In genomic region chr2:226838758-226839555, GRCh38 we compare ENCODE assay signal across 15 cellular contexts. TPM values are rescaled to one million over a fixed set of nuclear protein-coding genes. Genes with fewer than 3 reads are reported as not detected.
DNase-seq lines count a peak whose midpoint lies in the region; ATAC-seq, FAIRE-seq and TF ChIP-seq lines count a peak whose summit lies in the region.
"Had no signal": no experiment of that assay in that cellular context is flagged by ENCODE, and none has a peak within 500 bp of the region (broad histone marks: within the 10 kb centered on the region; RNA-seq: fewer than 3 reads in every experiment).

No MANE protein-coding gene starts in this region.

- TF ChIP-seq CTCF in Calu3 (IDR thresholded peaks at IDR 0.05; ENCODE audit: unreplicated experiment) (no peak), Peyer's patch (IDR thresholded peaks at IDR 0.05) (no peak), psoas muscle (IDR thresholded peaks at IDR 0.05) (no peak), body of pancreas (IDR thresholded peaks at IDR 0.05) (no peak)

- H3K9me3 Mint-ChIP-seq in Calu3 (ENCODE audit: low read depth, unreplicated experiment) = no peaks in the 10 kb centered on the region

- BruUV-seq in Calu3 (replicated peaks; lab: Mats Ljungman, UMichigan) = no TSS peak

- H3K27me3 Mint-ChIP-seq in Calu3 (ENCODE audit: unreplicated experiment) = no peaks in the 10 kb centered on the region

- 86 to 89% (median 87%) methylated on average over 13 of the region's 13 CpGs for WGBS in psoas muscle, 3 donors
- 79 to 88% methylated on average over 13 of the region's 13 CpGs for WGBS in body of pancreas, 2 donors

- DNase-seq in Calu3 = no peak
- no peak for DNase-seq in GM12892 (ENCODE audit: insufficient read length)
- no peak for DNase-seq in Peyer's patch
- DNase-seq in epithelial cell of prostate (ENCODE audit: low read depth, low spot score) = no peak
- no peak for DNase-seq in psoas muscle
- no peak for DNase-seq in RCC 7860 (ENCODE audit: low spot score)
- DNase-seq in body of pancreas = no peak
- DNase-seq: COR-L47; foreskin keratinocyte; NCI-H1092; pancreas; stimulated activated CD4-positive, alpha-beta T cell treated with anti-CD3 and anti-CD28 coated beads, Interleukin-4, amount 100 ng/mL, for 24 hours had no signal

- H3K27ac ChIP-seq in Peyer's patch = peak overlapping the region in 3 of 4 donors; percentile 22 to 99 (median 63)
- peak overlapping the region; percentile 97 for H3K27ac ChIP-seq in epithelial cell of prostate
- H3K27ac ChIP-seq in psoas muscle = no peak overlapping the region
- H3K27ac ChIP-seq in body of pancreas = no peak overlapping the region
- H3K27ac ChIP-seq: foreskin keratinocyte, pancreas had no signal

- peak overlapping the region; percentile 98 for H3K27ac Mint-ChIP-seq in Calu3 (ENCODE audit: unreplicated experiment)

- ATAC-seq in psoas muscle (no peak), GM19035 (IDR thresholded peaks at IDR 0.05; ENCODE audit: unreplicated experiment) (no peak), body of pancreas (no peak)
- ATAC-seq: foreskin keratinocyte, pancreas had no signal

- H3K4me1 ChIP-seq in Peyer's patch (peaks cover 0 to 20% (median 8%) of the 10 kb centered on the region in 4 donors), psoas muscle (peaks cover 25% of the 10 kb centered on the region), body of pancreas (peaks cover 33% of the 10 kb centered on the region)
- H3K4me1 ChIP-seq: HAP-1 had no signal

- CTCF ChIA-PET in Calu3 (lab: Charles Lee) = interaction anchor here (0.7 kb wide), 1 partner anchor 274 kb away, joined by 3 read pairs; no protein-coding TSS in a partner anchor

- H3K4me3 Mint-ChIP-seq in Calu3 (ENCODE audit: low read depth, unreplicated experiment) = no peak overlapping the region

- FAIRE-seq in GM12892 (lab: Jason Lieb, UNC) (peak; percentile 33), RCC 7860 (lab: Jason Lieb, UNC) (no peak)
- FAIRE-seq: colon, pancreas had no signal

- peaks cover 43% of the 10 kb centered on the region for H3K36me3 Mint-ChIP-seq in Calu3 (ENCODE audit: insufficient read depth, unreplicated experiment)

- H3K36me3 ChIP-seq in Peyer's patch (no peaks in the 10 kb centered on the region), psoas muscle (ENCODE audit: insufficient read depth in 1 of 2, low read depth in 1 of 2) (no peaks in the 10 kb centered on the region), body of pancreas (replicated peaks in 1 of 2; ENCODE audit: insufficient read depth in 1 of 2, low read depth in 2 of 2) (no peaks in the 10 kb centered on the region)
- H3K36me3 ChIP-seq: HAP-1 had no signal

- TF ChIP-seq POLR2A in GM12892 (IDR thresholded peaks at IDR 0.05; ENCODE audit: low read depth, low read length) = no peak
- no peak for TF ChIP-seq POLR2A in Peyer's patch (IDR thresholded peaks at IDR 0.05)
- TF ChIP-seq POLR2A in body of pancreas (IDR thresholded peaks at IDR 0.05) = no peak

- H3K9me3 ChIP-seq in Peyer's patch = no peaks in the 10 kb centered on the region
- no peaks in the 10 kb centered on the region for H3K9me3 ChIP-seq in psoas muscle
- H3K9me3 ChIP-seq in body of pancreas = no peaks in the 10 kb centered on the region
- H3K9me3 ChIP-seq: HAP-1, pancreas had no signal

- H3K27me3 ChIP-seq in Peyer's patch (no peaks in the 10 kb centered on the region), psoas muscle (ENCODE audit: insufficient read depth in 3 of 3, low read length in 2 of 3) (no peaks in the 10 kb centered on the region), body of pancreas (no peaks in the 10 kb centered on the region)
- H3K27me3 ChIP-seq: foreskin keratinocyte, pancreas had no signal

- intact Hi-C loops in Calu3 (cut with micrococcal nuclease; ENCODE audit: unreplicated experiment) = loop anchor here (10.0 kb wide), 1 partner anchor 146 kb away; no protein-coding TSS in a partner anchor
- intact Hi-C loops in psoas muscle (cut with DNase I) = loop anchor here in 1 of 2 donors (10.0 kb wide), 1 partner anchor 146 kb away; no protein-coding TSS in a partner anchor
- intact Hi-C loops in body of pancreas (cut with DNase I) = no loop called here

- peaks cover 12% of the 10 kb centered on the region for H3K4me1 Mint-ChIP-seq in Calu3 (ENCODE audit: low read depth, unreplicated experiment)

- H3K4me3 ChIP-seq in Peyer's patch (no peak overlapping the region), psoas muscle (no peak overlapping the region), body of pancreas (no peak overlapping the region)
- H3K4me3 ChIP-seq: HAP-1, pancreas had no signal

RNA-seq across cellular contexts. Expression of gene RHBDD1, which starts 3.1 kb away (rescaled TPM):
- total RNA-seq in Calu3 (2022) (28.7 and 32.8 TPM in 2 replicates), Peyer's patch (10 to 100 TPM; 12.6 to 68.5 (median 30.6) TPM), psoas muscle (10 to 100 TPM; 15.8 to 26.1 (median 20.1) TPM), body of pancreas (1 to 10 TPM; 7.9 to 9.9 TPM)
- polyA plus RNA-seq in GM12892 (2012; ENCODE audit: missing spikeins) = 12.9 TPM
- polyA plus RNA-seq in psoas muscle = 10 to 100 TPM in 1 of 3 donors, 1 to 10 TPM in 2; 6.7 to 24.5 (median 9.2) TPM

RNA-seq across cellular contexts. Expression of gene IRS1, which starts 39.3 kb away (rescaled TPM):
- total RNA-seq in Calu3 (2022) (29.7 and 34.4 TPM in 2 replicates), Peyer's patch (10 to 100 TPM in 3 of 4 donors, 1 to 10 TPM in 1; 8.3 to 67.7 (median 22.5) TPM), psoas muscle (10 to 100 TPM in 3 of 4 donors, 1 to 10 TPM in 1; 6.1 to 12.2 (median 11.6) TPM), body of pancreas (1 to 10 TPM; 8.2 to 9.6 TPM)
- 0.04 TPM for polyA plus RNA-seq in GM12892 (2012; ENCODE audit: missing spikeins)
- 10 to 100 TPM in 2 of 3 donors, 1 to 10 TPM in 1; 2.5 to 21.0 (median 17.1) TPM for polyA plus RNA-seq in psoas muscle

Comparison
In these comparisons a context has a peak if more than half of its experiments do, and no peak if none do; other contexts are left out.
1. H3K27ac ChIP-seq: peak in Peyer's patch (3 of 4) and epithelial cell of prostate (single experiment); none in psoas muscle (single experiment) and body of pancreas (0 of 4).